ENCODE assay signal across 9 cellular contexts in genomic region chr2:63544017-63544627, GRCh38. TPM values are rescaled to one million over a fixed set of nuclear protein-coding genes. Genes with fewer than 3 reads are reported as not detected.
A peak's percentile ranks its signal among the peaks of the same experiment; 100 is the strongest.
DNase-seq lines count a peak whose midpoint lies in the region; ATAC-seq and TF ChIP-seq lines count a peak whose summit lies in the region.
"Had no signal": no experiment of that assay in that cellular context is flagged by ENCODE, and none has a peak within 500 bp of the region (broad histone marks: within the 10 kb centered on the region; RNA-seq: fewer than 3 reads in every experiment).

No MANE protein-coding gene starts in this region.

- peak; percentile 52 for TF ChIP-seq RAD21 in Ishikawa (IDR thresholded peaks at IDR 0.05; ENCODE audit: low read depth)

- TF ChIP-seq CTCF in lower lobe of right lung (IDR thresholded peaks at IDR 0.05): peak; percentile 27

- TF ChIP-seq EP300 in Ishikawa (IDR thresholded peaks at IDR 0.05; ENCODE audit: borderline replicate concordance): no peak

- H3K9ac ChIP-seq in adipocyte (ENCODE audit: low read length): no peak overlapping the region

- H3K9me3 ChIP-seq in adipocyte (ENCODE audit: control insufficient read depth, low read length) (no peaks in the 10 kb centered on the region), lower lobe of right lung (no peaks in the 10 kb centered on the region)
- H3K9me3 ChIP-seq: thoracic aorta had no signal

- H3K4me3 ChIP-seq in adipocyte (ENCODE audit: low read length) (no peak overlapping the region), lower lobe of right lung (no peak overlapping the region)
- H3K4me3 ChIP-seq: thoracic aorta had no signal

- H3K4me1 ChIP-seq in adipocyte (ENCODE audit: control insufficient read depth, insufficient read depth, low read length): peaks cover 5% of the 10 kb centered on the region
- no peaks in the 10 kb centered on the region for H3K4me1 ChIP-seq in lower lobe of right lung

- H3K27me3 ChIP-seq in adipocyte (replicated peaks; ENCODE audit: control insufficient read depth, insufficient read depth, low read length) (no peaks in the 10 kb centered on the region), lower lobe of right lung (ENCODE audit: low read depth) (no peaks in the 10 kb centered on the region)

- no peak overlapping the region for H3K27ac ChIP-seq in lower lobe of right lung
- H3K27ac ChIP-seq: thoracic aorta had no signal

- H3K36me3 ChIP-seq in adipocyte (ENCODE audit: control insufficient read depth, insufficient read depth, low read length, severe bottlenecking) (no peaks in the 10 kb centered on the region), lower lobe of right lung (no peaks in the 10 kb centered on the region)
- H3K36me3 ChIP-seq: thoracic aorta had no signal

- DNase-seq in DMS 273 (lab: John Stamatoyannopoulos, UW; ENCODE audit: unreplicated experiment) (peak; percentile 39), adipocyte (ENCODE audit: low read depth) (peak; percentile 50), lower lobe of right lung (no peak), 8988T (no peak), C1 segment of cervical spinal cord (lab: John Stamatoyannopoulos, UW) (no peak)
- no peak for DNase-seq in activated T-cell treated with anti-CD3 and anti-CD28 coated beads, Interleukin-2, amount 50 U/mL, for 1 hour

- ATAC-seq in lower lobe of right lung: no peak
- ATAC-seq in HG03139 (IDR thresholded peaks at IDR 0.05; ENCODE audit: unreplicated experiment): no peak

- intact Hi-C loops in lower lobe of right lung (cut with DNase I): no loop called here

TF ChIP-seq in Ishikawa, 13 proteins besides CTCF, POLR2A, EP300 and RAD21:
- TF ChIP-seq NFIC (IDR thresholded peaks at IDR 0.05) (no peak), FOXM1 (IDR thresholded peaks at IDR 0.05; ENCODE audit: borderline replicate concordance, low read depth) (peak; percentile 63), ZBTB7A (IDR thresholded peaks at IDR 0.05; ENCODE audit: low read depth) (no peak), REST (IDR thresholded peaks at IDR 0.05; ENCODE audit: low read depth) (no peak), MAX (IDR thresholded peaks at IDR 0.05) (no peak), YY1 (IDR thresholded peaks at IDR 0.05; ENCODE audit: low read depth) (no peak), CREB1 (IDR thresholded peaks at IDR 0.05; ENCODE audit: low read depth) (no peak), TAF1 (IDR thresholded peaks at IDR 0.05; ENCODE audit: low read depth) (no peak)

RNA-seq across cellular contexts. Expression of gene WDPCP, which starts 44.2 kb away (rescaled TPM):
- 12.3 TPM for total RNA-seq in lower lobe of right lung

RNA-seq across cellular contexts. Expression of gene MDH1, which starts 44.6 kb away (rescaled TPM):
- 123 TPM for total RNA-seq in lower lobe of right lung

Comparison
In these comparisons a context has a peak if more than half of its experiments do, and no peak if none do; other contexts are left out.
1. DNase-seq: peak in DMS 273 (single experiment) and adipocyte (single experiment); none in lower lobe of right lung (single experiment), 8988T (single experiment), C1 segment of cervical spinal cord (0 of 14) and activated T-cell treated with anti-CD3 and anti-CD28 coated beads, Interleukin-2, amount 50 U/mL, for 1 hour (single experiment).